In the genomic region with DNA sequence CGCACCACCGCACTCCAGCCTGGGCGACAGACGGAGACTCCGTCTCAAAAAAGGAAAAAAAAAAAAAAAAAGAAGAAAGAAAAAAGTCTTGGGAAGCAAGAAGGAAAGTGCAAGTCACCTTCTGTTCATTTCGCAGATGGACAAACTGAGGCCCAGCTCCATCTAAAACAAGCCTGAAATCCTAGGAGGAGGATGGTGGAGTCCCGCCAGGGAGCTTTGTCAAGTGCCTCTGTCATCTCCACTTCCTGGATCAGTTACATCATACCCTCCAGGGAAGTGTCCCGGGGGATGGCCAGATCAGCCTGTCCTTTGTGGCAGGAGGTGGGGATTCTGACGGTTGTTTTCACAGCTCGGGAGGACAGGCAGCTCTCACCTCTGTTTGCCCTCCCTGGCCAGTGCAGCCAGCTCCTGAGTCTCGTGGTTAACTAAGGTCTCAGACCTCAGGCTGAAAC, we compare ENCODE assay signal across 2 cellular contexts.
TF ChIP-seq lines count a peak whose summit lies in the region.

No MANE protein-coding gene starts in this region.

TF ChIP-seq in IMR-90, 13 proteins besides CTCF, POLR2A, EP300 and RAD21:
- TF ChIP-seq CEBPB (IDR thresholded peaks at IDR 0.05; ENCODE audit: low read depth, low read length) (peak; percentile 4; the same call in 1 of the 2 replicates), RFX5 (IDR thresholded peaks at IDR 0.05; ENCODE audit: low read depth, low read length) (no peak)

TF ChIP-seq in H1, 55 proteins besides CTCF, POLR2A, EP300 and RAD21:
- TF ChIP-seq BRCA1 (IDR thresholded peaks at IDR 0.05; ENCODE audit: low read depth, low read length) (no peak), KDM1A (IDR thresholded peaks at IDR 0.05; ENCODE audit: borderline replicate concordance, low read length) (peak; percentile 47; the same call in 1 of the 2 replicates), RNF2 (IDR thresholded peaks at IDR 0.05; ENCODE audit: borderline replicate concordance, low read depth, low read length, missing control alignments, poor library complexity, severe bottlenecking) (no peak), MAFK (IDR thresholded peaks at IDR 0.05; ENCODE audit: low read depth, low read length) (no peak), SIX5 (IDR thresholded peaks at IDR 0.05; ENCODE audit: low read depth, low read length) (no peak), CTBP2 (IDR thresholded peaks at IDR 0.05; ENCODE audit: borderline replicate concordance, insufficient read depth, insufficient read length, low read length) (no peak)
